9 cellular contexts compared by ENCODE assay signal in genomic region chr3:184145120-184145524, GRCh38. TPM values are rescaled to one million over a fixed set of nuclear protein-coding genes. Genes with fewer than 3 reads are reported as not detected.
A peak's percentile ranks its signal among the peaks of the same experiment; 100 is the strongest.
DNase-seq lines count a peak whose midpoint lies in the region; ATAC-seq, FAIRE-seq and TF ChIP-seq lines count a peak whose summit lies in the region.
"Had no signal": no experiment of that assay in that cellular context is flagged by ENCODE, and none has a peak within 500 bp of the region (broad histone marks: within the 10 kb centered on the region; RNA-seq: fewer than 3 reads in every experiment).

No MANE protein-coding gene starts in this region.

- H3K79me2 ChIP-seq in PC-9 (ENCODE audit: low read depth) (no peaks in the 10 kb centered on the region), K562 (ENCODE audit: control insufficient read depth, insufficient read depth, low read length) (no peaks in the 10 kb centered on the region)

- FAIRE-seq in K562 (lab: Jason Lieb, UNC): peak; percentile 79

- H3K36me3 ChIP-seq in CD8-positive, alpha-beta T cell (ENCODE audit: insufficient read depth, low read length): peaks cover 48% of the 10 kb centered on the region
- peaks cover 20% of the 10 kb centered on the region; the same call in 1 of the 2 replicates for H3K36me3 ChIP-seq in PC-9 (ENCODE audit: low read depth)
- peaks cover 60% of the 10 kb centered on the region for H3K36me3 ChIP-seq in K562 (ENCODE audit: control insufficient read depth, insufficient read depth, low read length)

- no peaks in the 10 kb centered on the region for H3K9me2 ChIP-seq in PC-9 (ENCODE audit: insufficient read depth)

- peaks cover 58% of the 10 kb centered on the region for H3K36me3 Mint-ChIP-seq in CD8-positive, alpha-beta T cell
- peaks cover 5% of the 10 kb centered on the region for H3K36me3 Mint-ChIP-seq in type B pancreatic cell

- CTCF ChIA-PET in CD8-positive, alpha-beta T cell (lab: Charles Lee): interaction anchor here (0.7 to 3.8 kb wide), 17 partner anchors 9 to 778 kb away, joined by 3 to 22 read pairs (median 3); partner anchors contain the start of gene EIF2B5
- CTCF ChIA-PET in PC-9 (lab: Charles Lee) (interaction anchor here (0.9 kb wide), 1 partner anchor 10 kb away, joined by 3 read pairs; the partner anchor contains the start of gene EIF2B5), K562 (lab: Yijun Ruan, JAX; ENCODE audit: low intra/inter-chr PET ratio) (interaction anchor here (1.0 kb wide), 1 partner anchor 250 kb away, joined by 3 read pairs; no protein-coding TSS in a partner anchor)

- no peaks in the 10 kb centered on the region for H3K27me3 ChIP-seq in CD8-positive, alpha-beta T cell (ENCODE audit: insufficient read depth, low read length)
- H3K27me3 ChIP-seq in PC-9 (ENCODE audit: insufficient read depth, low read depth): no peaks in the 10 kb centered on the region
- no peaks in the 10 kb centered on the region for H3K27me3 ChIP-seq in K562 (ENCODE audit: control insufficient read depth in 2 of 2, insufficient read depth in 2 of 2, low read length in 2 of 2)

- TF ChIP-seq EP300 in K562 (IDR thresholded peaks at IDR 0.05; ENCODE audit: low read length): no peak

- H3K27ac Mint-ChIP-seq in CD8-positive, alpha-beta T cell: peak overlapping the region; percentile 41
- H3K27ac Mint-ChIP-seq in type B pancreatic cell: no peak overlapping the region
- H3K27ac Mint-ChIP-seq: immature natural killer cell had no signal

- H3K27ac ChIP-seq in CD8-positive, alpha-beta T cell (ENCODE audit: low read depth, low read length): no peak overlapping the region
- H3K27ac ChIP-seq in PC-9 (no peak overlapping the region), K562 (ENCODE audit: extremely low read depth, low read depth, low read length) (no peak overlapping the region)

- H3F3A ChIP-seq in PC-9 (ENCODE audit: insufficient read depth, low read depth): peaks cover 38% of the 10 kb centered on the region

- H4K20me1 ChIP-seq in PC-9 (ENCODE audit: insufficient read depth): no peaks in the 10 kb centered on the region; the same call in 1 of the 2 replicates
- H4K20me1 ChIP-seq in K562 (replicated peaks; ENCODE audit: control insufficient read depth, insufficient read depth, low read length): no peaks in the 10 kb centered on the region

- peak in 3 of 7 experiments; percentile 34 to 40 (median 39) for DNase-seq in CD8-positive, alpha-beta T cell
- peak; percentile 71 to 74 for DNase-seq in PC-9
- DNase-seq in K562 (ENCODE audit: extremely low read depth in 1 of 4, low spot score in 3 of 4): peak; percentile 33 to 58 (median 46)
- peak; percentile 88 for DNase-seq in kidney glomerular epithelial cell (lab: John Stamatoyannopoulos, UW)
- DNase-seq in type B pancreatic cell (ENCODE audit: extremely low spot score, unreplicated experiment): no peak
- no peak for DNase-seq in lower leg skin (ENCODE audit: low spot score in 2 of 2)
- no peak for DNase-seq in DMS79 treated with DMSO at 0.1 percent for 48 hours (lab: John Stamatoyannopoulos, UW)

- POLR2A ChIA-PET in CD8-positive, alpha-beta T cell (lab: Charles Lee): interaction anchor here (1.0 to 1.9 kb wide), 2 partner anchors 9 to 10 kb away, joined by 4 to 8 read pairs; partner anchors contain the start of gene EIF2B5
- POLR2A ChIA-PET in PC-9 (lab: Charles Lee; ENCODE audit: unreplicated experiment) (interaction anchor here (0.6 to 0.7 kb wide), 2 partner anchors 10 to 175 kb away, joined by 5 to 8 read pairs; partner anchors contain the start of gene EIF2B5), K562 (lab: Yijun Ruan, JAX) (interaction anchor here (0.9 to 4.1 kb wide), 4 partner anchors 10 to 124 kb away, joined by 3 to 48 read pairs (median 6); partner anchors contain the start of genes DVL3 and EIF2B5)

- no peaks in the 10 kb centered on the region for H3K4me1 ChIP-seq in CD8-positive, alpha-beta T cell (ENCODE audit: insufficient read depth, low read length)
- no peaks in the 10 kb centered on the region for H3K4me1 ChIP-seq in PC-9 (replicated peaks; ENCODE audit: insufficient read depth)
- H3K4me1 ChIP-seq in K562 (replicated peaks in 1 of 2; ENCODE audit: control insufficient read depth in 2 of 2, insufficient read depth in 2 of 2, low read length in 2 of 2): peaks cover 0 to 3% of the 10 kb centered on the region in 2 experiments; a peak in 2 of 5 replicates

- H3K9me3 ChIP-seq in CD8-positive, alpha-beta T cell (ENCODE audit: low read length): no peaks in the 10 kb centered on the region
- H3K9me3 ChIP-seq in PC-9 (ENCODE audit: insufficient read depth, low read depth): no peaks in the 10 kb centered on the region
- H3K9me3 ChIP-seq in K562 (replicated peaks; ENCODE audit: control insufficient read depth, insufficient read depth, low read depth, low read length): no peaks in the 10 kb centered on the region

- H2AFZ ChIP-seq in PC-9 (no peak overlapping the region), K562 (ENCODE audit: low read depth, low read length) (no peak overlapping the region)

- peak; percentile 47 to 65 for TF ChIP-seq RAD21 in K562 (CRISPR knock-in tag; conservative IDR thresholded peaks at IDR 0.05 in 1 of 2, IDR thresholded peaks at IDR 0.05 in 1 of 2)

- no peak overlapping the region for H3K4me3 ChIP-seq in CD8-positive, alpha-beta T cell (ENCODE audit: low read depth, low read length)
- H3K4me3 ChIP-seq in PC-9: no peak overlapping the region
- no peak overlapping the region for H3K4me3 ChIP-seq in K562
- H3K4me3 ChIP-seq in lower leg skin (ENCODE audit: low read depth, poor library complexity, severe bottlenecking): no peak overlapping the region

- in situ Hi-C loops in K562 (cut with MboI): no loop called here

- H3K4me1 Mint-ChIP-seq in CD8-positive, alpha-beta T cell (ENCODE audit: low read depth): no peaks in the 10 kb centered on the region
- H3K4me1 Mint-ChIP-seq in type B pancreatic cell (ENCODE audit: unreplicated experiment): peaks cover 5% of the 10 kb centered on the region
- H3K4me1 Mint-ChIP-seq: immature natural killer cell had no signal

- no peaks in the 10 kb centered on the region for H3K27me3 Mint-ChIP-seq in CD8-positive, alpha-beta T cell (ENCODE audit: low read depth)
- H3K27me3 Mint-ChIP-seq in type B pancreatic cell: no peaks in the 10 kb centered on the region

- ATAC-seq in CD8-positive, alpha-beta T cell: peak; percentile 74
- ATAC-seq in HG03108 (IDR thresholded peaks at IDR 0.05; ENCODE audit: unreplicated experiment): peak; percentile 55
- ATAC-seq in K562: peak; percentile 81

- WGBS in K562 (ENCODE audit: insufficient coverage, low coverage, missing lambda C conversion rate): 73% methylated on average over 4 of the region's 4 CpGs
- WGBS in lower leg skin, 2 donors: 22 to 24% methylated on average over 4 of the region's 4 CpGs

- H3K9me3 Mint-ChIP-seq in CD8-positive, alpha-beta T cell: no peaks in the 10 kb centered on the region
- no peaks in the 10 kb centered on the region for H3K9me3 Mint-ChIP-seq in type B pancreatic cell
- H3K9me3 Mint-ChIP-seq: immature natural killer cell had no signal

- peaks cover 2% of the 10 kb centered on the region for H3K9me1 ChIP-seq in K562 (ENCODE audit: control insufficient read depth, insufficient read depth, low read length)

- no peak overlapping the region for H3K9ac ChIP-seq in K562 (ENCODE audit: insufficient read depth in 1 of 2, low read depth in 2 of 2, low read length in 2 of 2)

- intact Hi-C loops in CD8-positive, alpha-beta T cell (cut with DNase I, micrococcal nuclease): loop anchor here (1.0 kb wide), 3 partner anchors 10 to 144 kb away; partner anchors contain the start of gene DVL3 (in 1 of the 2)
- intact Hi-C loops in PC-9 (cut with micrococcal nuclease; ENCODE audit: unreplicated experiment): loop anchor here (1.0 to 10.0 kb wide), 6 partner anchors 40 to 400 kb away; no protein-coding TSS in a partner anchor
- intact Hi-C loops in K562 (cut with micrococcal nuclease): loop anchor here (1.0 to 5.0 kb wide), 2 partner anchors 97 to 139 kb away; no protein-coding TSS in a partner anchor
- intact Hi-C loops in lower leg skin (cut with DNase I; ENCODE audit: low total_unique reads): no loop called here

- no peak overlapping the region for H3K4me2 ChIP-seq in PC-9
- no peak overlapping the region for H3K4me2 ChIP-seq in K562 (ENCODE audit: insufficient read depth, low read length)

- no peak for TF ChIP-seq POLR2A in K562 (conservative IDR thresholded peaks at IDR 0.05)
- TF ChIP-seq POLR2A in lower leg skin (IDR thresholded peaks at IDR 0.05): no peak

- no peak overlapping the region for H3K4me3 Mint-ChIP-seq in CD8-positive, alpha-beta T cell
- no peak overlapping the region for H3K4me3 Mint-ChIP-seq in type B pancreatic cell
- H3K4me3 Mint-ChIP-seq: immature natural killer cell had no signal

- no TSS peak for BruUV-seq in PC-9 (replicated peaks; lab: Mats Ljungman, UMichigan)
- BruUV-seq in K562 (replicated peaks; lab: Mats Ljungman, UMichigan): no TSS peak

- TF ChIP-seq CTCF in CD8-positive, alpha-beta T cell (IDR thresholded peaks at IDR 0.05): no peak
- TF ChIP-seq CTCF in PC-9 (conservative IDR thresholded peaks at IDR 0.05) (peak; percentile 79), K562 (IDR thresholded peaks at IDR 0.05 in 2 of 3, conservative IDR thresholded peaks at IDR 0.05 in 1 of 3; ENCODE audit: insufficient read depth in 2 of 3, low read depth in 1 of 3, low read length in 3 of 3) (peak; percentile 52 to 69 (median 59)), type B pancreatic cell (conservative IDR thresholded peaks at IDR 0.05) (peak; percentile 35), lower leg skin (IDR thresholded peaks at IDR 0.05) (no peak)

RNA-seq across cellular contexts. Expression of gene EIF2B5, which starts 10.0 kb away (rescaled TPM):
- total RNA-seq in CD8-positive, alpha-beta T cell: 10 to 100 TPM; 52.6 to 61.9 TPM
- total RNA-seq in PC-9 (2021) (45.7 and 54.1 TPM in 2 replicates), K562 (2014; rRNA removed) (66.4 and 91.1 TPM in 2 replicates), K562 (2014; rRNA removed; fragmentation: Illumina TruSeq; extraction: Trizol) (70.4 and 70.8 TPM in 2 replicates), K562 (2015; rRNA removed; fragmentation: Illumina TruSeq; extraction: Trizol) (71.8 and 74.0 TPM in 2 replicates), K562 (2021) (62.9 and 67.5 TPM in 2 replicates), type B pancreatic cell (ENCODE audit: low replicate concordance) (43.9 and 48.5 TPM in 2 replicates), lower leg skin (10 to 100 TPM; 36.5 to 52.5 (median 40.1) TPM)
- total RNA-seq in K562 (2011; cell fraction: chromatin; rRNA removed; ENCODE audit: low replicate concordance): 169 and 262 TPM in 2 replicates
- 136 and 137 TPM in 2 replicates for total RNA-seq in K562 (2011; cell fraction: nucleolus; rRNA removed)
- 121 and 132 TPM in 2 replicates for total RNA-seq in K562 (2011; cell fraction: nucleoplasm; rRNA removed)
- polyA plus RNA-seq in K562 (2011; rRNA removed) (76.8 and 87.2 TPM in 2 replicates), K562 (2014; fragmentation: Illumina TruSeq; extraction: Trizol) (70.9 and 75.5 TPM in 2 replicates), K562 (2014; fragmentation: Nextera tagmentation; extraction: Ambion mirVana) (10 to 100 TPM; 19.1 to 31.8 TPM), K562 (2014; rRNA removed) (92.4 and 95.6 TPM in 2 replicates)
- 59.9 and 66.1 TPM in 2 replicates for polyA plus RNA-seq in K562 (2011; cell fraction: cytosol; rRNA removed)
- polyA plus RNA-seq in K562 (2011; cell fraction: nucleus; rRNA removed): 209 and 258 TPM in 2 replicates
- polyA plus RNA-seq in K562 (2012): 55.0 and 58.2 TPM in 2 replicates
- polyA minus RNA-seq in K562 (2011; rRNA and poly(A)+ RNA removed): 70.4 and 76.8 TPM in 2 replicates
- polyA minus RNA-seq in K562 (2011; cell fraction: cytosol; rRNA and poly(A)+ RNA removed): 21.8 and 27.8 TPM in 2 replicates
- 59.4 and 76.5 TPM in 2 replicates for polyA minus RNA-seq in K562 (2011; cell fraction: nucleus; rRNA and poly(A)+ RNA removed)

RNA-seq across cellular contexts. Expression of gene DVL3, which starts 10.1 kb away (rescaled TPM):
- total RNA-seq in CD8-positive, alpha-beta T cell: 10 to 100 TPM; 23.1 to 23.9 TPM
- total RNA-seq in PC-9 (2021): 101 and 108 TPM in 2 replicates
- 88.9 and 157 TPM in 2 replicates for total RNA-seq in K562 (2011; cell fraction: chromatin; rRNA removed; ENCODE audit: low replicate concordance)
- 73.2 and 83.2 TPM in 2 replicates for total RNA-seq in K562 (2011; cell fraction: nucleolus; rRNA removed)
- 65.6 and 69.9 TPM in 2 replicates for total RNA-seq in K562 (2011; cell fraction: nucleoplasm; rRNA removed)
- 25.7 and 26.5 TPM in 2 replicates for total RNA-seq in K562 (2014; rRNA removed)
- 8.7 and 9.8 TPM in 2 replicates for total RNA-seq in K562 (2014; rRNA removed; fragmentation: Illumina TruSeq; extraction: Trizol)
- 16.0 and 17.2 TPM in 2 replicates for total RNA-seq in K562 (2015; rRNA removed; fragmentation: Illumina TruSeq; extraction: Trizol)
- 54.4 and 57.9 TPM in 2 replicates for total RNA-seq in K562 (2021)
- polyA plus RNA-seq in K562 (2011; rRNA removed): 20.1 and 28.7 TPM in 2 replicates
- polyA plus RNA-seq in K562 (2011; cell fraction: cytosol; rRNA removed): 24.9 and 26.6 TPM in 2 replicates
- 70.4 and 103 TPM in 2 replicates for polyA plus RNA-seq in K562 (2011; cell fraction: nucleus; rRNA removed)
- polyA plus RNA-seq in K562 (2012): 39.3 and 52.8 TPM in 2 replicates
- 44.3 and 44.8 TPM in 2 replicates for polyA plus RNA-seq in K562 (2014; fragmentation: Illumina TruSeq; extraction: Trizol)
- polyA plus RNA-seq in K562 (2014; fragmentation: Nextera tagmentation; extraction: Ambion mirVana): 1 to 10 TPM; 3.1 to 5.4 TPM
- polyA plus RNA-seq in K562 (2014; rRNA removed): 42.8 and 46.6 TPM in 2 replicates
- 14.5 and 16.5 TPM in 2 replicates for polyA minus RNA-seq in K562 (2011; rRNA and poly(A)+ RNA removed)
- 29.0 and 36.2 TPM in 2 replicates for polyA minus RNA-seq in K562 (2011; cell fraction: cytosol; rRNA and poly(A)+ RNA removed)
- 20.6 and 36.3 TPM in 2 replicates for polyA minus RNA-seq in K562 (2011; cell fraction: nucleus; rRNA and poly(A)+ RNA removed)
- 70.8 and 84.8 TPM in 2 replicates for total RNA-seq in type B pancreatic cell (ENCODE audit: low replicate concordance)
- total RNA-seq in lower leg skin: 10 to 100 TPM; 37.9 to 81.9 (median 42.4) TPM

RNA-seq across cellular contexts. Expression of gene AP2M1, which starts 29.5 kb away (rescaled TPM):
- total RNA-seq in CD8-positive, alpha-beta T cell: 100 to 1,000 TPM; 121 to 123 TPM
- total RNA-seq in PC-9 (2021) (586 and 606 TPM in 2 replicates), K562 (2014; rRNA removed) (282 and 320 TPM in 2 replicates), K562 (2014; rRNA removed; fragmentation: Illumina TruSeq; extraction: Trizol) (277 and 296 TPM in 2 replicates), K562 (2015; rRNA removed; fragmentation: Illumina TruSeq; extraction: Trizol) (247 and 250 TPM in 2 replicates), K562 (2021) (367 and 385 TPM in 2 replicates), type B pancreatic cell (ENCODE audit: low replicate concordance) (249 and 298 TPM in 2 replicates), lower leg skin (100 to 1,000 TPM; 109 to 168 (median 122) TPM)
- total RNA-seq in K562 (2011; cell fraction: chromatin; rRNA removed; ENCODE audit: low replicate concordance): 357 and 707 TPM in 2 replicates
- 352 and 411 TPM in 2 replicates for total RNA-seq in K562 (2011; cell fraction: nucleolus; rRNA removed)
- 363 and 369 TPM in 2 replicates for total RNA-seq in K562 (2011; cell fraction: nucleoplasm; rRNA removed)
- polyA plus RNA-seq in K562 (2011; rRNA removed) (505 and 704 TPM in 2 replicates), K562 (2014; fragmentation: Illumina TruSeq; extraction: Trizol) (400 and 440 TPM in 2 replicates), K562 (2014; fragmentation: Nextera tagmentation; extraction: Ambion mirVana) (100 to 1,000 TPM; 118 to 252 TPM), K562 (2014; rRNA removed) (275 and 325 TPM in 2 replicates)
- polyA plus RNA-seq in K562 (2011; cell fraction: cytosol; rRNA removed): 307 and 406 TPM in 2 replicates
- 576 and 635 TPM in 2 replicates for polyA plus RNA-seq in K562 (2011; cell fraction: nucleus; rRNA removed)
- 764 and 803 TPM in 2 replicates for polyA plus RNA-seq in K562 (2012)
- polyA minus RNA-seq in K562 (2011; rRNA and poly(A)+ RNA removed): 381 and 396 TPM in 2 replicates
- polyA minus RNA-seq in K562 (2011; cell fraction: cytosol; rRNA and poly(A)+ RNA removed): 150 and 169 TPM in 2 replicates
- 111 and 158 TPM in 2 replicates for polyA minus RNA-seq in K562 (2011; cell fraction: nucleus; rRNA and poly(A)+ RNA removed)

RNA-seq across cellular contexts. Expression of gene ABCF3, which starts 40.9 kb away (rescaled TPM):
- 100 to 1,000 TPM; 192 to 193 TPM for total RNA-seq in CD8-positive, alpha-beta T cell
- total RNA-seq in PC-9 (2021): 98.8 and 137 TPM in 2 replicates
- 203 and 374 TPM in 2 replicates for total RNA-seq in K562 (2011; cell fraction: chromatin; rRNA removed; ENCODE audit: low replicate concordance)
- total RNA-seq in K562 (2011; cell fraction: nucleolus; rRNA removed): 204 and 235 TPM in 2 replicates
- 155 and 178 TPM in 2 replicates for total RNA-seq in K562 (2011; cell fraction: nucleoplasm; rRNA removed)
- 47.1 and 54.2 TPM in 2 replicates for total RNA-seq in K562 (2014; rRNA removed)
- total RNA-seq in K562 (2014; rRNA removed; fragmentation: Illumina TruSeq; extraction: Trizol): 17.6 and 20.0 TPM in 2 replicates
- 33.6 and 37.7 TPM in 2 replicates for total RNA-seq in K562 (2015; rRNA removed; fragmentation: Illumina TruSeq; extraction: Trizol)
- total RNA-seq in K562 (2021): 61.9 and 77.9 TPM in 2 replicates
- 45.1 and 59.3 TPM in 2 replicates for polyA plus RNA-seq in K562 (2011; rRNA removed)
- 54.7 and 103 TPM in 2 replicates for polyA plus RNA-seq in K562 (2011; cell fraction: cytosol; rRNA removed)
- 298 and 363 TPM in 2 replicates for polyA plus RNA-seq in K562 (2011; cell fraction: nucleus; rRNA removed)
- 47.0 and 54.1 TPM in 2 replicates for polyA plus RNA-seq in K562 (2012)
- 51.0 and 57.1 TPM in 2 replicates for polyA plus RNA-seq in K562 (2014; fragmentation: Illumina TruSeq; extraction: Trizol)
- polyA plus RNA-seq in K562 (2014; fragmentation: Nextera tagmentation; extraction: Ambion mirVana): 10 to 100 TPM in 1 of 2 experiments, 1 to 10 TPM in 1; 6.7 to 23.7 TPM
- 65.0 and 68.5 TPM in 2 replicates for polyA plus RNA-seq in K562 (2014; rRNA removed)
- polyA minus RNA-seq in K562 (2011; rRNA and poly(A)+ RNA removed): 45.4 and 50.7 TPM in 2 replicates
- polyA minus RNA-seq in K562 (2011; cell fraction: cytosol; rRNA and poly(A)+ RNA removed): 31.0 and 41.5 TPM in 2 replicates
- polyA minus RNA-seq in K562 (2011; cell fraction: nucleus; rRNA and poly(A)+ RNA removed): 96.3 and 137 TPM in 2 replicates
- 72.3 and 74.3 TPM in 2 replicates for total RNA-seq in type B pancreatic cell (ENCODE audit: low replicate concordance)
- 10 to 100 TPM; 47.6 to 62.9 (median 53.6) TPM for total RNA-seq in lower leg skin

RNA-seq across cellular contexts. Expression of gene HTR3E, which starts 48.3 kb away (rescaled TPM):
- not detected for total RNA-seq in CD8-positive, alpha-beta T cell
- total RNA-seq in PC-9 (2021): not detected in 2 replicates
- total RNA-seq in K562 (2011; cell fraction: chromatin; rRNA removed; ENCODE audit: low replicate concordance): not detected in 2 replicates
- not detected in 2 replicates for total RNA-seq in K562 (2011; cell fraction: nucleolus; rRNA removed)
- total RNA-seq in K562 (2011; cell fraction: nucleoplasm; rRNA removed): not detected in 2 replicates
- not detected in 2 replicates for total RNA-seq in K562 (2014; rRNA removed)
- total RNA-seq in K562 (2014; rRNA removed; fragmentation: Illumina TruSeq; extraction: Trizol): not detected in 2 replicates
- not detected in 2 replicates for total RNA-seq in K562 (2015; rRNA removed; fragmentation: Illumina TruSeq; extraction: Trizol)
- total RNA-seq in K562 (2021): not detected in 2 replicates
- polyA plus RNA-seq in K562 (2011; rRNA removed): not detected in 2 replicates
- polyA plus RNA-seq in K562 (2011; cell fraction: cytosol; rRNA removed): not detected in 2 replicates
- not detected in 2 replicates for polyA plus RNA-seq in K562 (2011; cell fraction: nucleus; rRNA removed)
- polyA plus RNA-seq in K562 (2012): 0.04 TPM in 1 of 2 replicates, not detected in the other
- not detected in 2 replicates for polyA plus RNA-seq in K562 (2014; fragmentation: Illumina TruSeq; extraction: Trizol)
- polyA plus RNA-seq in K562 (2014; fragmentation: Nextera tagmentation; extraction: Ambion mirVana): not detected
- not detected in 2 replicates for polyA plus RNA-seq in K562 (2014; rRNA removed)
- not detected in 2 replicates for polyA minus RNA-seq in K562 (2011; rRNA and poly(A)+ RNA removed)
- polyA minus RNA-seq in K562 (2011; cell fraction: cytosol; rRNA and poly(A)+ RNA removed): not detected in 2 replicates
- polyA minus RNA-seq in K562 (2011; cell fraction: nucleus; rRNA and poly(A)+ RNA removed): not detected in 2 replicates
- not detected in 2 replicates for total RNA-seq in type B pancreatic cell (ENCODE audit: low replicate concordance)
- total RNA-seq in lower leg skin: not detected
- polyA plus RNA-seq: immature natural killer cell had no signal

Comparison
In these comparisons a context has a peak if more than half of its experiments do, and no peak if none do; other contexts are left out.
1. DNase-seq: peak in PC-9 (2 of 2), K562 (4 of 4) and kidney glomerular epithelial cell (single experiment); none in type B pancreatic cell (single experiment), lower leg skin (0 of 2) and DMS79 treated with DMSO at 0.1 percent for 48 hours (single experiment).
2. CTCF ChIP-seq: peak in PC-9 (single experiment), K562 (3 of 3) and type B pancreatic cell (single experiment); none in CD8-positive, alpha-beta T cell (single experiment) and lower leg skin (0 of 3).
3. Peak in every context shown above with its lines, with median percentiles within 50 percentile points of each other: ATAC-seq.